9 cellular contexts compared by ENCODE assay signal in the genomic region with DNA sequence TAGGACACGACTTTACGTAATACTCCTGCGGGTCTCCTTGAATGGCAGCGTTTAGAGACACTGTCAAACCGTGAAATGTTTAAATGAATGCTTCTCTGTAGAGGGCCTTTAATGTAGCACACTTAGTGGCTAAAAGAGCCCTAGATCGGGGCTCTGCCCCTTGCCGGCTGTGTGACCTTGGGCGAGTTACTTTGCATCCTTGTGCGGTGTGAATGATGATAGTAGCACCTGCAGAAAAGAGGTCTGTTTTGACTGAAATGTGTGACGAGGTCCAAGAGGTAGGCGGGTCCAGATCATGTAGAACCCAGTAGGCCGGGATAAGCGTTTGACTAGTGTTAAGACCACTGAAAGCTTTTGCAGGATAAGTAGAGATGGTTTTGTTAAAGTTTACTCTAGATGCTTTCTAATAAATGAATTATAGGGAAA. TPM values are rescaled to one million over a fixed set of nuclear protein-coding genes. Genes with fewer than 3 reads are reported as not detected.
DNase-seq lines count a peak whose midpoint lies in the region; ATAC-seq, FAIRE-seq and TF ChIP-seq lines count a peak whose summit lies in the region.
"Had no signal": no experiment of that assay in that cellular context is flagged by ENCODE, and none has a peak within 500 bp of the region (broad histone marks: within the 10 kb centered on the region; RNA-seq: fewer than 3 reads in every experiment).

No MANE protein-coding gene starts in this region.

- in situ Hi-C loops in K562 (cut with MboI): no loop called here

- BruUV-seq in K562 (replicated peaks; lab: Mats Ljungman, UMichigan): no TSS peak

- peaks cover 67% of the 10 kb centered on the region for H3K79me2 ChIP-seq in K562 (ENCODE audit: control insufficient read depth, insufficient read depth, low read length)

- H3K27ac ChIP-seq in KOPT-K1 (ENCODE audit: low read depth, low read length, poor library complexity, severe bottlenecking): peak overlapping the region; percentile 93
- peak overlapping the region; percentile 92 for H3K27ac ChIP-seq in K562 (ENCODE audit: extremely low read depth, low read depth, low read length)
- H3K27ac ChIP-seq in left lung: peak overlapping the region; percentile 93 to 95
- H3K27ac ChIP-seq in tibial nerve: peak overlapping the region; percentile 81 to 99 (median 96)

- peak overlapping the region; percentile 95 to 98 for H3K9ac ChIP-seq in K562 (ENCODE audit: insufficient read depth in 1 of 2, low read depth in 2 of 2, low read length in 2 of 2)

- H3K4me3 ChIP-seq in K562 (peak overlapping the region; percentile 98), left lung (peak overlapping the region; percentile 71 to 78), tibial nerve (peak overlapping the region; percentile 65 to 99 (median 92))

- TF ChIP-seq RAD21 in K562 (CRISPR knock-in tag; conservative IDR thresholded peaks at IDR 0.05 in 1 of 2, IDR thresholded peaks at IDR 0.05 in 1 of 2): 0 out of 4 replicates have a peak, but pooled peaks of 1 of the 2 experiments have one; percentile 2

- no peaks in the 10 kb centered on the region for H3K9me1 ChIP-seq in K562 (ENCODE audit: control insufficient read depth, insufficient read depth, low read length)

- CTCF ChIA-PET in K562 (lab: Yijun Ruan, JAX; ENCODE audit: low intra/inter-chr PET ratio): no interaction called here

- H3K9me3 ChIP-seq in KOPT-K1 (ENCODE audit: insufficient read depth, low read length, poor library complexity, severe bottlenecking): no peaks in the 10 kb centered on the region
- no peaks in the 10 kb centered on the region for H3K9me3 ChIP-seq in K562 (replicated peaks; ENCODE audit: control insufficient read depth, insufficient read depth, low read depth, low read length)
- H3K9me3 ChIP-seq in left lung: no peaks in the 10 kb centered on the region
- no peaks in the 10 kb centered on the region for H3K9me3 ChIP-seq in tibial nerve

- H3K4me2 ChIP-seq in K562 (ENCODE audit: insufficient read depth, low read length): peak overlapping the region; percentile 99

- H3K27me3 ChIP-seq in K562 (ENCODE audit: control insufficient read depth in 2 of 2, insufficient read depth in 2 of 2, low read length in 2 of 2) (no peaks in the 10 kb centered on the region), left lung (no peaks in the 10 kb centered on the region), tibial nerve (no peaks in the 10 kb centered on the region)

- TF ChIP-seq POLR2A in K562 (conservative IDR thresholded peaks at IDR 0.05): no peak
- TF ChIP-seq POLR2A in tibial nerve (IDR thresholded peaks at IDR 0.05): no peak

- H4K20me1 ChIP-seq in K562 (replicated peaks; ENCODE audit: control insufficient read depth, insufficient read depth, low read length): peaks cover 10% of the 10 kb centered on the region

- peak; percentile 64 for DNase-seq in DMS79 treated with DMSO at 0.1 percent for 48 hours (lab: John Stamatoyannopoulos, UW)
- no peak for DNase-seq in DMS79 (lab: John Stamatoyannopoulos, UW)
- DNase-seq in K562 (ENCODE audit: extremely low read depth in 1 of 4, low spot score in 3 of 4): peak in 2 of 4 experiments; percentile 16 to 23
- no peak for DNase-seq in left lung
- no peak for DNase-seq in tibial nerve (ENCODE audit: low spot score in 2 of 2)
- no peak for DNase-seq in dedifferentiated amniotic fluid mesenchymal stem cell (ENCODE audit: extremely low spot score)

- peak; percentile 30 for ATAC-seq in GM21723 (IDR thresholded peaks at IDR 0.05; ENCODE audit: unreplicated experiment)
- peak; percentile 23 for ATAC-seq in K562
- peak; percentile 15 for ATAC-seq in left lung

- TF ChIP-seq CTCF in K562 (IDR thresholded peaks at IDR 0.05 in 2 of 3, conservative IDR thresholded peaks at IDR 0.05 in 1 of 3; ENCODE audit: insufficient read depth in 2 of 3, low read depth in 1 of 3, low read length in 3 of 3): no peak
- no peak for TF ChIP-seq CTCF in left lung (IDR thresholded peaks at IDR 0.05)
- peak in 1 of 5 experiments; percentile 1 for TF ChIP-seq CTCF in tibial nerve (IDR thresholded peaks at IDR 0.05)

- no peak for TF ChIP-seq EP300 in K562 (IDR thresholded peaks at IDR 0.05; ENCODE audit: low read length)
- TF ChIP-seq EP300 in tibial nerve (IDR thresholded peaks at IDR 0.05): no peak

- no peak for FAIRE-seq in K562 (lab: Jason Lieb, UNC)
- FAIRE-seq: endometrium had no signal

- POLR2A ChIA-PET in K562 (lab: Yijun Ruan, JAX): interaction anchor here (0.6 to 1.1 kb wide), 3 partner anchors 28 to 45 kb away, joined by 5 to 8 read pairs (median 7); a partner anchor contains a TSS

- H3K4me1 ChIP-seq in K562 (replicated peaks in 1 of 2; ENCODE audit: control insufficient read depth in 2 of 2, insufficient read depth in 2 of 2, low read length in 2 of 2) (peaks cover 4 to 14% of the 10 kb centered on the region in 2 experiments), left lung (peaks cover 22 to 43% of the 10 kb centered on the region in 2 donors), tibial nerve (peaks cover 0 to 37% (median 23%) of the 10 kb centered on the region in 4 donors)

- H2AFZ ChIP-seq in K562 (ENCODE audit: low read depth, low read length): peak overlapping the region; percentile 97

- H3K36me3 ChIP-seq in KOPT-K1 (ENCODE audit: insufficient read depth, low read length) (peaks cover 36% of the 10 kb centered on the region), K562 (ENCODE audit: control insufficient read depth, insufficient read depth, low read length) (peaks cover 40% of the 10 kb centered on the region), left lung (peaks cover 0 to 24% of the 10 kb centered on the region in 2 donors), tibial nerve (peaks cover 0 to 20% (median 0%) of the 10 kb centered on the region in 3 donors)

- intact Hi-C loops in K562 (cut with micrococcal nuclease) (loop anchor here (1.0 to 2.0 kb wide), 2 partner anchors 44 to 124 kb away; a partner anchor contains a TSS), left lung (cut with DNase I) (no loop called here)

- WGBS in K562 (ENCODE audit: insufficient coverage, low coverage, missing lambda C conversion rate): 0% methylated on average over 13 of the region's 13 CpGs
- 0% methylated on average over 13 of the region's 13 CpGs for WGBS in tibial nerve, 2 donors

RNA-seq across cellular contexts. Expression of a gene that starts 0.9 kb away (rescaled TPM):
- total RNA-seq in K562 (2011; cell fraction: chromatin; rRNA removed; ENCODE audit: low replicate concordance): 55.0 and 121 TPM in 2 replicates
- total RNA-seq in K562 (2011; cell fraction: nucleolus; rRNA removed): 36.2 and 37.2 TPM in 2 replicates
- 65.5 and 106 TPM in 2 replicates for total RNA-seq in K562 (2011; cell fraction: nucleoplasm; rRNA removed)
- total RNA-seq in K562 (2014; rRNA removed) (29.8 and 30.7 TPM in 2 replicates), K562 (2014; rRNA removed; fragmentation: Illumina TruSeq; extraction: Trizol) (34.5 and 35.1 TPM in 2 replicates), K562 (2015; rRNA removed; fragmentation: Illumina TruSeq; extraction: Trizol) (31.5 and 32.4 TPM in 2 replicates), K562 (2021) (34.7 and 35.0 TPM in 2 replicates), left lung (10 to 100 TPM; 26.3 to 29.4 TPM), tibial nerve (10 to 100 TPM; 18.6 to 40.8 (median 37.2) TPM)
- polyA plus RNA-seq in K562 (2011; rRNA removed) (20.3 and 22.0 TPM in 2 replicates), K562 (2014; fragmentation: Illumina TruSeq; extraction: Trizol) (22.1 and 26.8 TPM in 2 replicates), K562 (2014; fragmentation: Nextera tagmentation; extraction: Ambion mirVana) (1 to 10 TPM; 6.7 to 7.7 TPM), K562 (2014; rRNA removed) (21.5 and 21.7 TPM in 2 replicates)
- 7.8 and 8.2 TPM in 2 replicates for polyA plus RNA-seq in K562 (2011; cell fraction: cytosol; rRNA removed)
- 31.3 and 40.5 TPM in 2 replicates for polyA plus RNA-seq in K562 (2011; cell fraction: nucleus; rRNA removed)
- polyA plus RNA-seq in K562 (2012): 12.7 and 15.4 TPM in 2 replicates
- polyA minus RNA-seq in K562 (2011; rRNA and poly(A)+ RNA removed): 30.5 and 37.4 TPM in 2 replicates
- polyA minus RNA-seq in K562 (2011; cell fraction: cytosol; rRNA and poly(A)+ RNA removed): 11.0 and 14.2 TPM in 2 replicates
- polyA minus RNA-seq in K562 (2011; cell fraction: nucleus; rRNA and poly(A)+ RNA removed): 36.9 and 49.5 TPM in 2 replicates

RNA-seq across cellular contexts. Expression of a gene that starts 43.5 kb away (rescaled TPM):
- total RNA-seq in K562 (2011; cell fraction: chromatin; rRNA removed; ENCODE audit: low replicate concordance): 16.6 and 50.4 TPM in 2 replicates
- total RNA-seq in K562 (2011; cell fraction: nucleolus; rRNA removed): 8.3 and 11.8 TPM in 2 replicates
- total RNA-seq in K562 (2011; cell fraction: nucleoplasm; rRNA removed): 15.0 and 27.5 TPM in 2 replicates
- total RNA-seq in K562 (2014; rRNA removed) (12.0 and 13.4 TPM in 2 replicates), K562 (2014; rRNA removed; fragmentation: Illumina TruSeq; extraction: Trizol) (23.1 and 30.5 TPM in 2 replicates), K562 (2015; rRNA removed; fragmentation: Illumina TruSeq; extraction: Trizol) (15.3 and 16.8 TPM in 2 replicates), K562 (2021) (13.1 and 15.6 TPM in 2 replicates), left lung (10 to 100 TPM; 21.7 to 27.2 TPM), tibial nerve (10 to 100 TPM; 23.4 to 43.1 (median 37.1) TPM)
- polyA plus RNA-seq in K562 (2011; rRNA removed) (26.7 and 33.0 TPM in 2 replicates), K562 (2014; fragmentation: Illumina TruSeq; extraction: Trizol) (24.3 and 25.0 TPM in 2 replicates), K562 (2014; fragmentation: Nextera tagmentation; extraction: Ambion mirVana) (10 to 100 TPM; 31.5 to 31.7 TPM), K562 (2014; rRNA removed) (15.9 and 18.3 TPM in 2 replicates)
- polyA plus RNA-seq in K562 (2011; cell fraction: cytosol; rRNA removed): 4.4 and 11.8 TPM in 2 replicates
- 11.0 and 29.8 TPM in 2 replicates for polyA plus RNA-seq in K562 (2011; cell fraction: nucleus; rRNA removed)
- 13.4 and 23.0 TPM in 2 replicates for polyA plus RNA-seq in K562 (2012)
- 19.7 and 24.9 TPM in 2 replicates for polyA minus RNA-seq in K562 (2011; rRNA and poly(A)+ RNA removed)
- 8.9 and 11.4 TPM in 2 replicates for polyA minus RNA-seq in K562 (2011; cell fraction: cytosol; rRNA and poly(A)+ RNA removed)
- polyA minus RNA-seq in K562 (2011; cell fraction: nucleus; rRNA and poly(A)+ RNA removed): 4.7 and 9.4 TPM in 2 replicates

RNA-seq across cellular contexts. Expression of a gene that starts 43.7 kb away (rescaled TPM):
- 288 and 1,250 TPM in 2 replicates for total RNA-seq in K562 (2011; cell fraction: chromatin; rRNA removed; ENCODE audit: low replicate concordance)
- total RNA-seq in K562 (2011; cell fraction: nucleolus; rRNA removed): 323 and 380 TPM in 2 replicates
- 528 and 703 TPM in 2 replicates for total RNA-seq in K562 (2011; cell fraction: nucleoplasm; rRNA removed)
- total RNA-seq in K562 (2014; rRNA removed) (155 and 182 TPM in 2 replicates), K562 (2014; rRNA removed; fragmentation: Illumina TruSeq; extraction: Trizol) (313 and 326 TPM in 2 replicates), K562 (2015; rRNA removed; fragmentation: Illumina TruSeq; extraction: Trizol) (301 and 347 TPM in 2 replicates), K562 (2021) (189 and 193 TPM in 2 replicates), left lung (100 to 1,000 TPM in 1 of 2 donors, 10 to 100 TPM in 1; 78.9 to 104 TPM), tibial nerve (100 to 1,000 TPM; 106 to 166 (median 127) TPM)
- polyA plus RNA-seq in K562 (2011; rRNA removed) (208 and 270 TPM in 2 replicates), K562 (2014; fragmentation: Illumina TruSeq; extraction: Trizol) (203 and 250 TPM in 2 replicates), K562 (2014; fragmentation: Nextera tagmentation; extraction: Ambion mirVana) (100 to 1,000 TPM; 122 to 123 TPM), K562 (2014; rRNA removed) (245 and 293 TPM in 2 replicates)
- 21.9 and 72.7 TPM in 2 replicates for polyA plus RNA-seq in K562 (2011; cell fraction: cytosol; rRNA removed)
- polyA plus RNA-seq in K562 (2011; cell fraction: nucleus; rRNA removed): 340 and 474 TPM in 2 replicates
- polyA plus RNA-seq in K562 (2012): 127 and 137 TPM in 2 replicates
- 237 and 271 TPM in 2 replicates for polyA minus RNA-seq in K562 (2011; rRNA and poly(A)+ RNA removed)
- polyA minus RNA-seq in K562 (2011; cell fraction: cytosol; rRNA and poly(A)+ RNA removed): 59.7 and 102 TPM in 2 replicates
- 469 and 813 TPM in 2 replicates for polyA minus RNA-seq in K562 (2011; cell fraction: nucleus; rRNA and poly(A)+ RNA removed)
